8 cellular contexts compared by ENCODE assay signal in genomic region chr20:23350007-23350854, GRCh38. TPM values are rescaled to one million over a fixed set of nuclear protein-coding genes. Genes with fewer than 3 reads are reported as not detected.
DNase-seq lines count a peak whose midpoint lies in the region; ATAC-seq and TF ChIP-seq lines count a peak whose summit lies in the region.

Gene NXT1, plus strand, starts transcription at chr20:23350791. Its CDS starts 3,251 bp downstream, at chr20:23354042.

- H3K4me3 Mint-ChIP-seq in CD8-positive, alpha-beta T cell, result peak within 1 kb of the TSS; percentile 80

- H3K27ac Mint-ChIP-seq in CD8-positive, alpha-beta T cell, result peak within 1 kb of the TSS; percentile 100

- no peaks in the 10 kb centered on the region for H3K27me3 ChIP-seq in CD8-positive, alpha-beta T cell (ENCODE audit: insufficient read depth, low read length)
- H3K27me3 ChIP-seq in ectodermal cell (ENCODE audit: control insufficient read depth, insufficient read depth, low read length, poor library complexity, severe bottlenecking), result no peaks in the 10 kb centered on the region
- H3K27me3 ChIP-seq in lower lobe of right lung (ENCODE audit: low read depth), result no peaks in the 10 kb centered on the region

- H3K36me3 Mint-ChIP-seq in CD8-positive, alpha-beta T cell, result peaks cover 29% of the 10 kb centered on the region

- peak within 1 kb of the TSS; percentile 99 for H3K27ac ChIP-seq in CD8-positive, alpha-beta T cell (ENCODE audit: low read depth, low read length)
- peak within 1 kb of the TSS; percentile 96 for H3K27ac ChIP-seq in ectodermal cell (ENCODE audit: insufficient read depth, low read depth, low read length, poor library complexity, severe bottlenecking)
- peak within 1 kb of the TSS; percentile 97 for H3K27ac ChIP-seq in lower lobe of right lung

- no peaks in the 10 kb centered on the region for H3K9me3 Mint-ChIP-seq in CD8-positive, alpha-beta T cell

- H3K36me3 ChIP-seq in CD8-positive, alpha-beta T cell (ENCODE audit: insufficient read depth, low read length), result peaks cover 7% of the 10 kb centered on the region
- H3K36me3 ChIP-seq in ectodermal cell (ENCODE audit: control insufficient read depth, insufficient read depth, low read length) (peaks cover 8% of the 10 kb centered on the region), lower lobe of right lung (peaks cover 18% of the 10 kb centered on the region)

- no peaks in the 10 kb centered on the region for H3K27me3 Mint-ChIP-seq in CD8-positive, alpha-beta T cell (ENCODE audit: low read depth)

- H3K4me1 ChIP-seq in CD8-positive, alpha-beta T cell (ENCODE audit: insufficient read depth, low read length), result peaks cover 21% of the 10 kb centered on the region
- H3K4me1 ChIP-seq in ectodermal cell (ENCODE audit: control insufficient read depth, insufficient read depth, low read length), result no peaks in the 10 kb centered on the region
- H3K4me1 ChIP-seq in lower lobe of right lung, result peaks cover 27% of the 10 kb centered on the region

- DNase-seq in CD8-positive, alpha-beta T cell, result peak; percentile 92 to 97 (median 94)
- DNase-seq in HS-27A (ENCODE audit: low read depth) (peak; percentile 100), NK-92 (lab: John Stamatoyannopoulos, UW; ENCODE audit: unreplicated experiment) (peak; percentile 61), lower lobe of right lung (peak; percentile 95)
- peak; percentile 91 to 93 for DNase-seq in activated CD8-positive, alpha-beta memory T cell treated with anti-CD3 and anti-CD28 coated beads for 1 hour (ENCODE audit: extremely low read depth in 1 of 2, low read depth in 1 of 2)
- DNase-seq in stimulated activated CD4-positive, alpha-beta T cell treated with anti-CD3 and anti-CD28 coated beads, TNF-alpha, amount 100 ng/mL, for 24 hours (ENCODE audit: low read depth in 3 of 3), result peak; percentile 91 to 94 (median 93)

- POLR2A ChIA-PET in CD8-positive, alpha-beta T cell (lab: Charles Lee), result interaction anchor here (0.7 to 4.5 kb wide), 13 partner anchors 10 to 677 kb away, joined by 3 to 74 read pairs (median 4); partner anchors contain the start of genes GZF1 and NAPB

- ATAC-seq in CD8-positive, alpha-beta T cell, result peak; percentile 77
- peak; percentile 84 for ATAC-seq in GM19467 (IDR thresholded peaks at IDR 0.05; ENCODE audit: unreplicated experiment)
- peak; percentile 96 for ATAC-seq in lower lobe of right lung

- no peaks in the 10 kb centered on the region for H3K9me3 ChIP-seq in CD8-positive, alpha-beta T cell (ENCODE audit: low read length)
- H3K9me3 ChIP-seq in ectodermal cell (ENCODE audit: control insufficient read depth, low read length), result no peaks in the 10 kb centered on the region
- no peaks in the 10 kb centered on the region for H3K9me3 ChIP-seq in lower lobe of right lung

- TF ChIP-seq CTCF in CD8-positive, alpha-beta T cell (IDR thresholded peaks at IDR 0.05), result no peak
- peak; percentile 25 for TF ChIP-seq CTCF in lower lobe of right lung (IDR thresholded peaks at IDR 0.05)

- H3K4me1 Mint-ChIP-seq in CD8-positive, alpha-beta T cell (ENCODE audit: low read depth), result peaks cover 23% of the 10 kb centered on the region

- CTCF ChIA-PET in CD8-positive, alpha-beta T cell (lab: Charles Lee), result interaction anchor here (0.7 to 2.4 kb wide), 20 partner anchors 8 to 257 kb away, joined by 3 to 24 read pairs (median 5); partner anchors contain the start of gene NAPB

- H3K4me3 ChIP-seq in CD8-positive, alpha-beta T cell (ENCODE audit: low read depth, low read length), result peak within 1 kb of the TSS; percentile 97
- H3K4me3 ChIP-seq in ectodermal cell (ENCODE audit: insufficient read depth, low read depth, low read length), result peak within 1 kb of the TSS; percentile 88
- H3K4me3 ChIP-seq in lower lobe of right lung, result peak within 1 kb of the TSS; percentile 90

- intact Hi-C loops in CD8-positive, alpha-beta T cell (cut with DNase I, micrococcal nuclease), result loop anchor here (1.0 to 5.0 kb wide), 4 partner anchors 8 to 1642 kb away; partner anchors contain the start of genes GZF1 (in 2 of the 2), APMAP (in 1 of the 2) and NAPB (in 1 of the 2)
- intact Hi-C loops in lower lobe of right lung (cut with DNase I), result no loop called here

- 0% methylated on average over 75 of the region's 75 CpGs for WGBS in ectodermal cell, 2 experiments

RNA-seq across cellular contexts. Expression of gene NXT1, which starts in this region (rescaled TPM):
- total RNA-seq in CD8-positive, alpha-beta T cell, result 10 to 100 TPM; 52.4 to 52.5 TPM
- 26.0 TPM for polyA plus RNA-seq in ectodermal cell (2013, experiment 1 of 4)
- polyA plus RNA-seq in ectodermal cell (2013, experiment 2 of 4), result 27.5 TPM
- polyA plus RNA-seq in ectodermal cell (2013, experiment 3 of 4), result 27.3 TPM
- 28.5 TPM for polyA plus RNA-seq in ectodermal cell (2013, experiment 4 of 4)
- 14.8 TPM for total RNA-seq in lower lobe of right lung

Comparison
In these comparisons a context has a peak if more than half of its experiments do, and no peak if none do; other contexts are left out.
1. Peak in every context shown above with its lines: DNase-seq, ATAC-seq, H3K4me3 ChIP-seq and H3K27ac ChIP-seq.